In genomic region chr13:80783926-80784325, GRCh38 we compare ENCODE assay signal across 14 cellular contexts.
DNase-seq lines count a peak whose midpoint lies in the region; ATAC-seq and TF ChIP-seq lines count a peak whose summit lies in the region.
"Had no signal": no experiment of that assay in that cellular context is flagged by ENCODE, and none has a peak within 500 bp of the region (broad histone marks: within the 10 kb centered on the region; RNA-seq: fewer than 3 reads in every experiment).

No MANE protein-coding gene starts in this region.

- no peaks in the 10 kb centered on the region for H3K4me1 Mint-ChIP-seq in T-cell

- no peaks in the 10 kb centered on the region for H3K36me3 ChIP-seq in right atrium auricular region
- H3K36me3 ChIP-seq: ascending aorta had no signal

- intact Hi-C loops in Right ventricle myocardium superior (cut with DNase I), result no loop called here

- no peak for TF ChIP-seq CTCF in right atrium auricular region (IDR thresholded peaks at IDR 0.05)

- ATAC-seq in Right ventricle myocardium superior (ENCODE audit: poor library complexity), result peak; percentile 71
- ATAC-seq in HG03521 (IDR thresholded peaks at IDR 0.05; ENCODE audit: unreplicated experiment), result no peak
- no peak for ATAC-seq in T-cell (replicated peaks in 1 of 4)
- ATAC-seq: activated T-cell treated with anti-CD3 and anti-CD28 coated beads, Interleukin-2, amount 50 U/mL, for 72 hours had no signal

- no peak overlapping the region for H3K27ac Mint-ChIP-seq in T-cell
- H3K27ac Mint-ChIP-seq: activated T-cell treated with anti-CD3 and anti-CD28 coated beads, Interleukin-2, amount 50 U/mL, for 72 hours had no signal

- POLR2A ChIA-PET in T-cell (lab: Charles Lee), result no interaction called here

- no peaks in the 10 kb centered on the region for H3K27me3 Mint-ChIP-seq in T-cell

- no peak overlapping the region for H3K4me3 ChIP-seq in right atrium auricular region
- H3K4me3 ChIP-seq: ascending aorta had no signal

- H3K36me3 Mint-ChIP-seq in T-cell, result no peaks in the 10 kb centered on the region

- peaks cover 0 to 11% (median 0%) of the 10 kb centered on the region in 3 donors for H3K9me3 Mint-ChIP-seq in T-cell

- DNase-seq in Right ventricle myocardium superior (no peak), right atrium auricular region (ENCODE audit: low spot score) (no peak), fibroblast of gingiva (ENCODE audit: low read depth) (peak; percentile 65), medulla oblongata (ENCODE audit: extremely low spot score) (peak; percentile 6), NCI-H69 (lab: John Stamatoyannopoulos, UW) (no peak), NCI-H146 (lab: John Stamatoyannopoulos, UW) (no peak), T-cell (no peak)
- DNase-seq: 8988T; activated CD4-positive, alpha-beta T cell treated with anti-CD3 and anti-CD28 coated beads for 48 hours; activated T-cell treated with anti-CD3 and anti-CD28 coated beads, Interleukin-2, amount 50 U/mL, for 72 hours; COR-L47; NCI-H1436 treated with DMSO at 0.1 percent for 48 hours had no signal

- H3K9me3 ChIP-seq in right atrium auricular region, result no peaks in the 10 kb centered on the region
- H3K9me3 ChIP-seq: ascending aorta had no signal

- no peaks in the 10 kb centered on the region for H3K4me1 ChIP-seq in right atrium auricular region
- H3K4me1 ChIP-seq: ascending aorta had no signal

- CTCF ChIA-PET in T-cell (lab: Charles Lee), result no interaction called here

- peak overlapping the region in 1 of 2 donors; percentile 33 for H3K27ac ChIP-seq in right atrium auricular region
- H3K27ac ChIP-seq: ascending aorta had no signal

- no peak overlapping the region for H3K4me3 Mint-ChIP-seq in T-cell
- H3K4me3 Mint-ChIP-seq: activated T-cell treated with anti-CD3 and anti-CD28 coated beads, Interleukin-2, amount 50 U/mL, for 72 hours had no signal

- no peaks in the 10 kb centered on the region for H3K27me3 ChIP-seq in right atrium auricular region
- H3K27me3 ChIP-seq: ascending aorta had no signal

Comparison
In these comparisons a context has a peak if more than half of its experiments do, and no peak if none do; other contexts are left out.
1. DNase-seq: peak in fibroblast of gingiva (single experiment) and medulla oblongata (single experiment); none in Right ventricle myocardium superior (single experiment), right atrium auricular region (single experiment), NCI-H69 (single experiment), NCI-H146 (single experiment) and T-cell (0 of 34).